ENCODE assay signal across 9 cellular contexts in the genomic region with DNA sequence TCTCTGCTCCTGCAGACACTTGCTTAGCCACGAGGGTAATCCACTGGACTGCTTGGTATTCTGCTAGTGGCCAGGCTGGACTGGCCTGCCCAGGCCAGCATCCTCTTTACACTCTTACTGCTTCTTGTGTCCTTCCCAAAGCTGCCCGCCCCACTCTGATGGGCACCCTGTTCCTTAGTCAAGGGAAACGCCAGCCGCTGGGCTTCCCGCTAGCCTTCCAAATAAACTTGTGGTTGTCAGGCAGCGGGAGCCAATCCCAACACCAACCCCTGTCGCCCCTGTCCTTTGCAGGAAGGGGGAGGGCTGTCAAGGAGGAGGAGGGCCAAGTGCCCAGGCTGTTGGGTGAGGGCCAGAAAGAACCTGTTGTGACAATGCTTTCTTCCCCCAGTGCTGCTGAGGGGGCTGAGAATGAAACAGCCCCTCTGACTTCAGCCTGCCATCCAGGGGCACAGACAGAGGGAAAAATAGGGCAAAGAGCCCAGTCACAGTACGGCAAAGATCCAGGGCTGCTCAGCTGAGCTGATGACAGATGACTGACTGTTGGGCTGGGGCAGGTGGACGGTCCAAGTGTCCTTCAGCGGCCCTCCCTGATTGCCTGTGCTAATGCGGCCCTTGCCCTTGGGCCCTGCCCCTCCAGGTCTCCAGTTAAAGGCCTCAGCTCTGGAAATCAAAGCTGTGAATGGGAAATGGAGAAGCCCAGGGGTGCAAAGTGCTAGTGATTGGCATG. TPM values are rescaled to one million over a fixed set of nuclear protein-coding genes. Genes with fewer than 3 reads are reported as not detected.
A peak's percentile ranks its signal among the peaks of the same experiment; 100 is the strongest.
DNase-seq lines count a peak whose midpoint lies in the region; ATAC-seq and TF ChIP-seq lines count a peak whose summit lies in the region.
"Not testable (repeated sequence)": the region's sequence is repeated elsewhere in the genome, so short reads cannot be mapped to it uniquely, and the experiment has no call there.
"Had no signal": no experiment of that assay in that cellular context is flagged by ENCODE, and none has a peak within 500 bp of the region (broad histone marks: within the 10 kb centered on the region; RNA-seq: fewer than 3 reads in every experiment).

No MANE protein-coding gene starts in this region.

- not testable (repeated sequence) for TF ChIP-seq POLR2A in Peyer's patch (IDR thresholded peaks at IDR 0.05)

- intact Hi-C loops in Right ventricle myocardium inferior (cut with DNase I); left ventricle myocardium inferior (cut with micrococcal nuclease); left lung (cut with DNase I): not testable (repeated sequence)

- not testable (repeated sequence) for H3K4me1 Mint-ChIP-seq in chondrocyte (ENCODE audit: low read depth)

- H3K27me3 Mint-ChIP-seq in chondrocyte (ENCODE audit: low read depth) = not testable (repeated sequence)

- H3K27me3 ChIP-seq in Peyer's patch; left ventricle myocardium inferior (ENCODE audit: low read depth); left lung; thoracic aorta (replicated peaks; ENCODE audit: insufficient read depth): not testable (repeated sequence)

- H3K27ac ChIP-seq in Peyer's patch (peak overlapping the region in 3 of 4 donors; percentile 22 to 85 (median 64)), left ventricle myocardium inferior (replicated peaks) (peak overlapping the region; percentile 73), thoracic aorta (peak overlapping the region; percentile 38 to 50)
- not testable (repeated sequence) for H3K27ac ChIP-seq in left lung

- H3K36me3 Mint-ChIP-seq in chondrocyte (ENCODE audit: low read depth) = not testable (repeated sequence)

- not testable (repeated sequence) for H3K4me3 ChIP-seq in Peyer's patch, left ventricle myocardium inferior, left lung, thoracic aorta

- H3K4me3 Mint-ChIP-seq in chondrocyte (ENCODE audit: unreplicated experiment) = not testable (repeated sequence)

- not testable (repeated sequence) for DNase-seq in Peyer's patch; Right ventricle myocardium inferior (ENCODE audit: missing footprints); left ventricle myocardium inferior; left lung; thoracic aorta (ENCODE audit: low spot score)
- DNase-seq in chondrocyte (ENCODE audit: low spot score) (peak; percentile 22), occipital lobe (lab: John Stamatoyannopoulos, UW) (peak; percentile 1)

- peaks cover 0 to 33% (median 0%) of the 10 kb centered on the region in 4 donors for H3K4me1 ChIP-seq in Peyer's patch
- H3K4me1 ChIP-seq in left ventricle myocardium inferior = peaks cover 14% of the 10 kb centered on the region
- not testable (repeated sequence) for H3K4me1 ChIP-seq in left lung
- H3K4me1 ChIP-seq in thoracic aorta (ENCODE audit: control insufficient read depth in 1 of 2, low read depth in 2 of 2) = peaks cover 0 to 28% of the 10 kb centered on the region in 2 donors

- ATAC-seq in Right ventricle myocardium inferior (peak; percentile 89), left lung (peak; percentile 60), thoracic aorta (ENCODE audit: insufficient number of reproducible peaks, low FRiP score, low read depth) (peak; percentile 10)

- not testable (repeated sequence) for H3K27ac Mint-ChIP-seq in chondrocyte (ENCODE audit: unreplicated experiment)

- H3K36me3 ChIP-seq in Peyer's patch, left ventricle myocardium inferior, left lung, thoracic aorta: not testable (repeated sequence)

- H3K9me3 ChIP-seq in Peyer's patch; left ventricle myocardium inferior (replicated peaks); left lung; thoracic aorta: not testable (repeated sequence)

- TF ChIP-seq CTCF in Peyer's patch (IDR thresholded peaks at IDR 0.05); chondrocyte (IDR thresholded peaks at IDR 0.05); left ventricle myocardium inferior (IDR thresholded peaks at IDR 0.05; ENCODE audit: borderline replicate concordance); left lung (IDR thresholded peaks at IDR 0.05); thoracic aorta (IDR thresholded peaks at IDR 0.05): not testable (repeated sequence)

- not testable (repeated sequence) for H3K9me3 Mint-ChIP-seq in chondrocyte (ENCODE audit: low read depth)

RNA-seq across cellular contexts. Expression of gene CHST5, which starts 3.1 kb away (rescaled TPM):
- total RNA-seq in Peyer's patch (100 to 1,000 TPM in 1 of 4 donors, 10 to 100 TPM in 2, 1 to 10 TPM in 1; 5.8 to 160 (median 75.8) TPM), chondrocyte (0.07 to 0.17 TPM (median 0.10 TPM) in 3 replicates), Right ventricle myocardium inferior (0.27 TPM), left ventricle myocardium inferior (0.85 TPM), left lung (1 to 10 TPM in 1 of 2 donors, under 1 TPM in 1; 0.09 to 1.4 TPM), occipital lobe (0.16 TPM), thoracic aorta (under 1 TPM in 1 of 2 donors, not detected in 1; 0.56 TPM)
- total RNA-seq: CD4-positive, alpha-beta memory T cell; Daoy had no signal

RNA-seq across cellular contexts. Expression of gene TMEM231, which starts 17.1 kb away (rescaled TPM):
- total RNA-seq in Peyer's patch = 10 to 100 TPM in 1 of 4 donors, 1 to 10 TPM in 3; 3.3 to 17.9 (median 4.0) TPM
- total RNA-seq in chondrocyte = 7.1 to 12.4 TPM (median 7.4 TPM) in 3 replicates
- total RNA-seq in Right ventricle myocardium inferior = 4.4 TPM
- 6.6 TPM for total RNA-seq in left ventricle myocardium inferior
- total RNA-seq in left lung = 10 to 100 TPM in 1 of 2 donors, 1 to 10 TPM in 1; 8.2 to 16.0 TPM
- total RNA-seq in occipital lobe = 17.0 TPM
- total RNA-seq in thoracic aorta = 10 to 100 TPM; 10.4 to 11.8 TPM

RNA-seq across cellular contexts. Expression of gene GABARAPL2, which starts 27.2 kb away (rescaled TPM):
- 10 to 100 TPM; 52.0 to 80.9 (median 61.9) TPM for total RNA-seq in Peyer's patch
- 58.6 to 99.0 TPM (median 64.5 TPM) in 3 replicates for total RNA-seq in chondrocyte
- total RNA-seq in Right ventricle myocardium inferior = 231 TPM
- total RNA-seq in left ventricle myocardium inferior = 280 TPM
- 100 to 1,000 TPM in 1 of 2 donors, 10 to 100 TPM in 1; 94.1 to 107 TPM for total RNA-seq in left lung
- total RNA-seq in occipital lobe = 80.3 TPM
- total RNA-seq in thoracic aorta = 100 to 1,000 TPM; 101 to 122 TPM

RNA-seq across cellular contexts. Expression of gene CHST6, which starts 43.8 kb away (rescaled TPM):
- 10 to 100 TPM in 3 of 4 donors, not detected in 1; 12.8 to 50.2 (median 22.3) TPM for total RNA-seq in Peyer's patch
- total RNA-seq in chondrocyte = 6.3 to 7.1 TPM (median 6.7 TPM) in 3 replicates
- total RNA-seq in Right ventricle myocardium inferior = 0.62 TPM
- 1.4 TPM for total RNA-seq in left ventricle myocardium inferior
- total RNA-seq in left lung = 1 to 10 TPM; 3.3 to 3.9 TPM
- 0.94 TPM for total RNA-seq in occipital lobe
- total RNA-seq in thoracic aorta = 1 to 10 TPM; 7.7 to 8.3 TPM

Comparison
In these comparisons a context has a peak if more than half of its experiments do, and no peak if none do; other contexts are left out.
1. ATAC-seq: peak in every context shown above with its lines; median percentile 89 in Right ventricle myocardium inferior; 60 in left lung; 10 in thoracic aorta.